ENCODE assay signal across 1 cellular context in the genomic region with DNA sequence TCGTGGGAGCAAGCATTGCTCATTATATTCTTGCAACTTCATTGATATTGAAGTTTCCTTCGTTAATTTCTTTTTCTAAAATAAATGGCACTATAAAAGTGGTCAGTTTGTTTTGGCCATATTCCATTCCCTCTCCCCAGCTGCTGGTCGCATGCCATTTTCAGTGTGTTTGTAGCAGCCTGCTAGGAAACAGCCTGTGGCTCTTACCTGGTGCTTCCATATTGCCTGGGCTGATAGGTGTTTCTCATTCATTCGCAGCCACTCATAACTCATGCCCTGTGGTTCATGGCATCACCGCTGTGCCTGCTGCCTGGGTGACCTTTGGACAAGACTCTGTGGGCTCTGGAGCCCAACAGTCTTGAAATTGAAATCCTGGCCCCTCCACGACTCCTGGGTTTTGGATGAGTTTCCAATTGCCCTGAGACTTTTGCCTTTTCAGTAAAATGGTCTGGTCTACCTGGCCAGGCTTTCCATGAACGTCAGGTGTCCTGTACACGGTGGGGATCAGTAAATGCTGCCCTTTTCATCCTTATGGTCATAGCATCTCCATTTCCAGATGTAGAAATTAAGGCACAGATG.
TF ChIP-seq lines count a peak whose summit lies in the region.

No MANE protein-coding gene starts in this region.

TF ChIP-seq in GM23338, 12 proteins besides CTCF, POLR2A, EP300 and RAD21 (continued from another document):
- TF ChIP-seq, protein P1, sequence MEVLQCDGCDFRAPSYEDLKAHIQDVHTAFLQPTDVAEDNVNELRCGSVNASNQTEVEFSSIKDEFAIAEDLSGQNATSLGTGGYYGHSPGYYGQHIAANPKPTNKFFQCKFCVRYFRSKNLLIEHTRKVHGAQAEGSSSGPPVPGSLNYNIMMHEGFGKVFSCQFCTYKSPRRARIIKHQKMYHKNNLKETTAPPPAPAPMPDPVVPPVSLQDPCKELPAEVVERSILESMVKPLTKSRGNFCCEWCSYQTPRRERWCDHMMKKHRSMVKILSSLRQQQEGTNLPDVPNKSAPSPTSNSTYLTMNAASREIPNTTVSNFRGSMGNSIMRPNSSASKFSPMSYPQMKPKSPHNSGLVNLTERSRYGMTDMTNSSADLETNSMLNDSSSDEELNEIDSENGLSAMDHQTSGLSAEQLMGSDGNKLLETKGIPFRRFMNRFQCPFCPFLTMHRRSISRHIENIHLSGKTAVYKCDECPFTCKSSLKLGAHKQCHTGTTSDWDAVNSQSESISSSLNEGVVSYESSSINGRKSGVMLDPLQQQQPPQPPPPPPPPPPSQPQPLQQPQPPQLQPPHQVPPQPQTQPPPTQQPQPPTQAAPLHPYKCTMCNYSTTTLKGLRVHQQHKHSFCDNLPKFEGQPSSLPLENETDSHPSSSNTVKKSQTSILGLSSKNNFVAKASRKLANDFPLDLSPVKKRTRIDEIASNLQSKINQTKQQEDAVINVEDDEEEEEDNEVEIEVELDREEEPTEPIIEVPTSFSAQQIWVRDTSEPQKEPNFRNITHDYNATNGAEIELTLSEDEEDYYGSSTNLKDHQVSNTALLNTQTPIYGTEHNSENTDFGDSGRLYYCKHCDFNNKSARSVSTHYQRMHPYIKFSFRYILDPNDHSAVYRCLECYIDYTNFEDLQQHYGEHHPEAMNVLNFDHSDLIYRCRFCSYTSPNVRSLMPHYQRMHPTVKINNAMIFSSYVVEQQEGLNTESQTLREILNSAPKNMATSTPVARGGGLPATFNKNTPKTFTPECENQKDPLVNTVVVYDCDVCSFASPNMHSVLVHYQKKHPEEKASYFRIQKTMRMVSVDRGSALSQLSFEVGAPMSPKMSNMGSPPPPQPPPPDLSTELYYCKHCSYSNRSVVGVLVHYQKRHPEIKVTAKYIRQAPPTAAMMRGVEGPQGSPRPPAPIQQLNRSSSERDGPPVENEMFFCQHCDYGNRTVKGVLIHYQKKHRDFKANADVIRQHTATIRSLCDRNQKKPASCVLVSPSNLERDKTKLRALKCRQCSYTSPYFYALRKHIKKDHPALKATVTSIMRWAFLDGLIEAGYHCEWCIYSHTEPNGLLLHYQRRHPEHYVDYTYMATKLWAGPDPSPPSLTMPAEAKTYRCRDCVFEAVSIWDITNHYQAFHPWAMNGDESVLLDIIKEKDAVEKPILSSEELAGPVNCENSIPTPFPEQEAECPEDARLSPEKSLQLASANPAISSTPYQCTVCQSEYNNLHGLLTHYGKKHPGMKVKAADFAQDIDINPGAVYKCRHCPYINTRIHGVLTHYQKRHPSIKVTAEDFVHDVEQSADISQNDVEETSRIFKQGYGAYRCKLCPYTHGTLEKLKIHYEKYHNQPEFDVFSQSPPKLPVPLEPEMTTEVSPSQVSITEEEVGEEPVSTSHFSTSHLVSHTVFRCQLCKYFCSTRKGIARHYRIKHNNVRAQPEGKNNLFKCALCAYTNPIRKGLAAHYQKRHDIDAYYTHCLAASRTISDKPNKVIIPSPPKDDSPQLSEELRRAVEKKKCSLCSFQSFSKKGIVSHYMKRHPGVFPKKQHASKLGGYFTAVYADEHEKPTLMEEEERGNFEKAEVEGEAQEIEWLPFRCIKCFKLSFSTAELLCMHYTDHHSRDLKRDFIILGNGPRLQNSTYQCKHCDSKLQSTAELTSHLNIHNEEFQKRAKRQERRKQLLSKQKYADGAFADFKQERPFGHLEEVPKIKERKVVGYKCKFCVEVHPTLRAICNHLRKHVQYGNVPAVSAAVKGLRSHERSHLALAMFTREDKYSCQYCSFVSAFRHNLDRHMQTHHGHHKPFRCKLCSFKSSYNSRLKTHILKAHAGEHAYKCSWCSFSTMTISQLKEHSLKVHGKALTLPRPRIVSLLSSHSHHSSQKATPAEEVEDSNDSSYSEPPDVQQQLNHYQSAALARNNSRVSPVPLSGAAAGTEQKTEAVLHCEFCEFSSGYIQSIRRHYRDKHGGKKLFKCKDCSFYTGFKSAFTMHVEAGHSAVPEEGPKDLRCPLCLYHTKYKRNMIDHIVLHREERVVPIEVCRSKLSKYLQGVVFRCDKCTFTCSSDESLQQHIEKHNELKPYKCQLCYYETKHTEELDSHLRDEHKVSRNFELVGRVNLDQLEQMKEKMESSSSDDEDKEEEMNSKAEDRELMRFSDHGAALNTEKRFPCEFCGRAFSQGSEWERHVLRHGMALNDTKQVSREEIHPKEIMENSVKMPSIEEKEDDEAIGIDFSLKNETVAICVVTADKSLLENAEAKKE (CRISPR knock-in tag; IDR thresholded peaks at IDR 0.05), result no peak
- TF ChIP-seq, protein P2, sequence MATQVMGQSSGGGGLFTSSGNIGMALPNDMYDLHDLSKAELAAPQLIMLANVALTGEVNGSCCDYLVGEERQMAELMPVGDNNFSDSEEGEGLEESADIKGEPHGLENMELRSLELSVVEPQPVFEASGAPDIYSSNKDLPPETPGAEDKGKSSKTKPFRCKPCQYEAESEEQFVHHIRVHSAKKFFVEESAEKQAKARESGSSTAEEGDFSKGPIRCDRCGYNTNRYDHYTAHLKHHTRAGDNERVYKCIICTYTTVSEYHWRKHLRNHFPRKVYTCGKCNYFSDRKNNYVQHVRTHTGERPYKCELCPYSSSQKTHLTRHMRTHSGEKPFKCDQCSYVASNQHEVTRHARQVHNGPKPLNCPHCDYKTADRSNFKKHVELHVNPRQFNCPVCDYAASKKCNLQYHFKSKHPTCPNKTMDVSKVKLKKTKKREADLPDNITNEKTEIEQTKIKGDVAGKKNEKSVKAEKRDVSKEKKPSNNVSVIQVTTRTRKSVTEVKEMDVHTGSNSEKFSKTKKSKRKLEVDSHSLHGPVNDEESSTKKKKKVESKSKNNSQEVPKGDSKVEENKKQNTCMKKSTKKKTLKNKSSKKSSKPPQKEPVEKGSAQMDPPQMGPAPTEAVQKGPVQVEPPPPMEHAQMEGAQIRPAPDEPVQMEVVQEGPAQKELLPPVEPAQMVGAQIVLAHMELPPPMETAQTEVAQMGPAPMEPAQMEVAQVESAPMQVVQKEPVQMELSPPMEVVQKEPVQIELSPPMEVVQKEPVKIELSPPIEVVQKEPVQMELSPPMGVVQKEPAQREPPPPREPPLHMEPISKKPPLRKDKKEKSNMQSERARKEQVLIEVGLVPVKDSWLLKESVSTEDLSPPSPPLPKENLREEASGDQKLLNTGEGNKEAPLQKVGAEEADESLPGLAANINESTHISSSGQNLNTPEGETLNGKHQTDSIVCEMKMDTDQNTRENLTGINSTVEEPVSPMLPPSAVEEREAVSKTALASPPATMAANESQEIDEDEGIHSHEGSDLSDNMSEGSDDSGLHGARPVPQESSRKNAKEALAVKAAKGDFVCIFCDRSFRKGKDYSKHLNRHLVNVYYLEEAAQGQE (IDR thresholded peaks at IDR 0.05; ENCODE audit: unreplicated experiment), result no peak
- no peak for TF ChIP-seq ETS1 (IDR thresholded peaks at IDR 0.05)
TF ChIP-seq in GM23338: peak in this region for 0.
